8 cellular contexts compared by ENCODE assay signal in genomic region chr4:54318904-54319303, GRCh38.
A peak's percentile ranks its signal among the peaks of the same experiment; 100 is the strongest.
DNase-seq lines count a peak whose midpoint lies in the region; ATAC-seq and TF ChIP-seq lines count a peak whose summit lies in the region.

No MANE protein-coding gene starts in this region.

- H3K27me3 Mint-ChIP-seq in activated T-cell treated with anti-CD3 and anti-CD28 coated beads, Interleukin-2, amount 50 U/mL, for 72 hours (ENCODE audit: low read depth), result peaks cover 9% of the 10 kb centered on the region
- H3K27me3 Mint-ChIP-seq in activated T-cell treated with anti-CD3 and anti-CD28 coated beads, Interleukin-2, amount 50 U/mL, for 4 hours (ENCODE audit: low read depth), result no peaks in the 10 kb centered on the region

- H3K27ac Mint-ChIP-seq in activated T-cell treated with anti-CD3 and anti-CD28 coated beads, Interleukin-2, amount 50 U/mL, for 72 hours, result no peak overlapping the region

- no peak overlapping the region for H3K4me3 Mint-ChIP-seq in activated T-cell treated with anti-CD3 and anti-CD28 coated beads, Interleukin-2, amount 50 U/mL, for 72 hours
- no peak overlapping the region for H3K4me3 Mint-ChIP-seq in activated T-cell treated with anti-CD3 and anti-CD28 coated beads, Interleukin-2, amount 50 U/mL, for 4 hours

- peak; percentile 98 for TF ChIP-seq CTCF in fibroblast of mammary gland (conservative IDR thresholded peaks at IDR 0.05; ENCODE audit: control insufficient read depth, insufficient read depth, low read depth, low read length)

- H3K36me3 Mint-ChIP-seq in activated T-cell treated with anti-CD3 and anti-CD28 coated beads, Interleukin-2, amount 50 U/mL, for 72 hours (ENCODE audit: insufficient read depth in 2 of 2), result no peaks in the 10 kb centered on the region
- H3K36me3 Mint-ChIP-seq in activated T-cell treated with anti-CD3 and anti-CD28 coated beads, Interleukin-2, amount 50 U/mL, for 4 hours (ENCODE audit: insufficient read depth), result no peaks in the 10 kb centered on the region

- in situ Hi-C loops in SK-MEL-5 (cut with HindIII; ENCODE audit: low pct_unique_long_range_greater_than_20kb, low sequenced_read_pairs), result no loop called here

- H3K4me1 Mint-ChIP-seq in activated T-cell treated with anti-CD3 and anti-CD28 coated beads, Interleukin-2, amount 50 U/mL, for 72 hours (ENCODE audit: low read depth), result peaks cover 21% of the 10 kb centered on the region
- H3K4me1 Mint-ChIP-seq in activated T-cell treated with anti-CD3 and anti-CD28 coated beads, Interleukin-2, amount 50 U/mL, for 4 hours (ENCODE audit: low read depth), result no peaks in the 10 kb centered on the region

- no peaks in the 10 kb centered on the region for H3K9me3 Mint-ChIP-seq in activated T-cell treated with anti-CD3 and anti-CD28 coated beads, Interleukin-2, amount 50 U/mL, for 72 hours
- H3K9me3 Mint-ChIP-seq in activated T-cell treated with anti-CD3 and anti-CD28 coated beads, Interleukin-2, amount 50 U/mL, for 4 hours, result no peaks in the 10 kb centered on the region

- no peak overlapping the region for H3K4me3 ChIP-seq in fibroblast of mammary gland (ENCODE audit: control insufficient read depth, low read depth, low read length)

- ATAC-seq in activated T-cell treated with anti-CD3 and anti-CD28 coated beads, Interleukin-2, amount 50 U/mL, for 72 hours (replicated peaks in 1 of 2), result no peak
- no peak for ATAC-seq in activated T-cell treated with anti-CD3 and anti-CD28 coated beads, Interleukin-2, amount 50 U/mL, for 4 hours
- ATAC-seq in HG02852 (IDR thresholded peaks at IDR 0.05; ENCODE audit: unreplicated experiment) (peak; percentile 23), HG03135 (IDR thresholded peaks at IDR 0.05; ENCODE audit: unreplicated experiment) (no peak), HG03439 (IDR thresholded peaks at IDR 0.05; ENCODE audit: unreplicated experiment) (no peak)

- DNase-seq in activated T-cell treated with anti-CD3 and anti-CD28 coated beads, Interleukin-2, amount 50 U/mL, for 72 hours, result peak; percentile 11 to 35
- DNase-seq in activated T-cell treated with anti-CD3 and anti-CD28 coated beads, Interleukin-2, amount 50 U/mL, for 4 hours, result no peak
- DNase-seq in SK-MEL-5 (ENCODE audit: low read depth, low spot score), result peak; percentile 41
- peak; percentile 62 for DNase-seq in fibroblast of mammary gland (ENCODE audit: low read depth)
- DNase-seq in pulmonary artery endothelial cell (ENCODE audit: low read depth, low spot score), result peak; percentile 5
